Comparison of ENCODE assay signal across 24 cellular contexts in the genomic region with DNA sequence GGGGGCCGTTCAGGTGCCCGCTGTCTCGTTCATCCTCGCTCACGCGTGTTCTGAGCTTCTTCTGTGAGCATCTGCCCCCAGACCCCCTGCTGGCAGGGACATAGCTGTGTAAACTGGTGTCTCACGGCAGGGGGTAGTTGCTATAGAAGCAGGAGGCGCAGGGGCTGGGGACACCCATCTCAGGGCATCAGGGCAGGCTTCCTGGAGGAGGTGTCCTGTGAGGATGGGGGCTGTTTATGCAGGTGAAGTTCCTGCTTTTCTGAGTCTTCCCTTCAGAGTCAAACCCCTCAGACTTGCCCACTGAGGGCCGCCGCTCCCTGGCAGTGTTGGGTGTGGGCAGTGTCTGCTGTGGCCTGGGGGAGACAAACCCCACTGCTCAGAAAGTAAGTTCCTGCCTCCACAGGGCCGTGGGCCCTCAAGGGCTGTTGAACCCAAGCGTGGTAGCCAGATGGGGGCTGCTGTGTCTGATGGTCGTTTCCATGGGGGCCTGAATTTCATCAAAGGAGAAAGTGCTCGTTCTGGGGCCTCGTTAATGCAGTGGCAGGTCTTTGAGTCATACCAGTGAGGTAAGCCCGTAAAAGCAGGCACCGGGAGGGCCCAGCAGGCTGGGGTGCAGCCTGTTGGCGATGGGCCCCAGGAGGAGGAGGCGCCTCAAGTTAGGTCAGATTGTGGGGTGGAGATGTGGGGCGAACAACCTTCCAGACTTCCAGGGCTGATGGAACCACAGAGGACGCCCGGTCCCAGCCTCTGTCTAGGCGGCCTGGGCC. TPM values are rescaled to one million over a fixed set of nuclear protein-coding genes. Genes with fewer than 3 reads are reported as not detected.
"Had no signal": no experiment of that assay in that cellular context is flagged by ENCODE, and none has a peak within 500 bp of the region (broad histone marks: within the 10 kb centered on the region; RNA-seq: fewer than 3 reads in every experiment).

No MANE protein-coding gene starts in this region.

- H3K27me3 Mint-ChIP-seq: activated naive CD4-positive, alpha-beta T cell treated with anti-CD3 and anti-CD28 coated beads, Interleukin-2, amount 50 U/mL, for 24 hours; central memory CD8-positive, alpha-beta T cell; naive thymus-derived CD8-positive, alpha-beta T cell; stimulated activated memory B cell treated with anti-CD40 and anti-IgM and Interleukin-4, amounts not matched to agents 10 μg/mL and 1 μg/mL and 100 μg/mL, for 72 hours had no signal

- H3K4me1 Mint-ChIP-seq: activated naive CD4-positive, alpha-beta T cell treated with anti-CD3 and anti-CD28 coated beads, Interleukin-2, amount 50 U/mL, for 24 hours; central memory CD8-positive, alpha-beta T cell; endodermal cell; naive thymus-derived CD8-positive, alpha-beta T cell; stimulated activated memory B cell treated with anti-CD40 and anti-IgM and Interleukin-4, amounts not matched to agents 10 μg/mL and 1 μg/mL and 100 μg/mL, for 72 hours had no signal

- H3K4me3 Mint-ChIP-seq: activated naive CD4-positive, alpha-beta T cell treated with anti-CD3 and anti-CD28 coated beads, Interleukin-2, amount 50 U/mL, for 24 hours; central memory CD8-positive, alpha-beta T cell; endodermal cell; naive thymus-derived CD8-positive, alpha-beta T cell; stimulated activated memory B cell treated with anti-CD40 and anti-IgM and Interleukin-4, amounts not matched to agents 10 μg/mL and 1 μg/mL and 100 μg/mL, for 72 hours had no signal

- H3K27ac Mint-ChIP-seq: activated naive CD4-positive, alpha-beta T cell treated with anti-CD3 and anti-CD28 coated beads, Interleukin-2, amount 50 U/mL, for 24 hours; endodermal cell; naive thymus-derived CD8-positive, alpha-beta T cell; stimulated activated memory B cell treated with anti-CD40 and anti-IgM and Interleukin-4, amounts not matched to agents 10 μg/mL and 1 μg/mL and 100 μg/mL, for 72 hours had no signal

- H3K4me3 ChIP-seq: ascending aorta, colonic mucosa, lower lobe of right lung, sigmoid colon, testis, upper lobe of left lung had no signal

- H2AFZ ChIP-seq: parathyroid adenoma had no signal

- H3K27ac ChIP-seq: ascending aorta, colonic mucosa, epithelial cell of prostate, lower lobe of right lung, parathyroid adenoma, sigmoid colon, testis, upper lobe of left lung, VCaP had no signal

- H3K36me3 ChIP-seq: ascending aorta, colonic mucosa, lower lobe of right lung, sigmoid colon had no signal

- ATAC-seq: lower lobe of right lung; naive thymus-derived CD8-positive, alpha-beta T cell; stimulated activated memory B cell treated with anti-CD40 and anti-IgM and Interleukin-4, amounts not matched to agents 10 μg/mL and 1 μg/mL and 100 μg/mL, for 72 hours had no signal

- H3K27me3 ChIP-seq: ascending aorta, colonic mucosa, sigmoid colon, testis, upper lobe of left lung had no signal

- H3K9me3 Mint-ChIP-seq: activated naive CD4-positive, alpha-beta T cell treated with anti-CD3 and anti-CD28 coated beads, Interleukin-2, amount 50 U/mL, for 24 hours; central memory CD8-positive, alpha-beta T cell; endodermal cell; naive thymus-derived CD8-positive, alpha-beta T cell; stimulated activated memory B cell treated with anti-CD40 and anti-IgM and Interleukin-4, amounts not matched to agents 10 μg/mL and 1 μg/mL and 100 μg/mL, for 72 hours had no signal

- DNase-seq: activated CD4-positive, alpha-beta T cell treated with anti-CD3 and anti-CD28 coated beads for 1 hour; activated CD8-positive, alpha-beta memory T cell treated with anti-CD3 and anti-CD28 coated beads for 24 hours; activated CD8-positive, alpha-beta memory T cell treated with anti-CD3 and anti-CD28 coated beads, Interleukin-2, amount 50 U/mL, for 48 hours; activated effector memory CD4-positive, alpha-beta T cell treated with anti-CD3 and anti-CD28 coated beads, Interleukin-2, amount 50 U/mL, for 16 hours; activated T-cell treated with anti-CD3 and anti-CD28 coated beads, Interleukin-2, amount 50 U/mL, for 48 hours; colonic mucosa; endodermal cell; foreskin melanocyte; glutamatergic neuron; hypothalamus; islet precursor cell; lower lobe of right lung; naive thymus-derived CD8-positive, alpha-beta T cell; sigmoid colon; stimulated activated CD4-positive, alpha-beta T cell treated with anti-CD3 and anti-CD28 coated beads, Interleukin-4, amount 100 ng/mL, for 4 hours; testis; upper lobe of left lung had no signal

- H3K36me3 Mint-ChIP-seq: activated naive CD4-positive, alpha-beta T cell treated with anti-CD3 and anti-CD28 coated beads, Interleukin-2, amount 50 U/mL, for 24 hours; naive thymus-derived CD8-positive, alpha-beta T cell; stimulated activated memory B cell treated with anti-CD40 and anti-IgM and Interleukin-4, amounts not matched to agents 10 μg/mL and 1 μg/mL and 100 μg/mL, for 72 hours had no signal

- H3K4me1 ChIP-seq: ascending aorta, colonic mucosa, lower lobe of right lung, parathyroid adenoma, sigmoid colon, upper lobe of left lung had no signal

- H3K79me2 ChIP-seq: parathyroid adenoma had no signal

RNA-seq across cellular contexts. Expression of a gene that starts 23.4 kb away (rescaled TPM):
- polyA plus RNA-seq: naive thymus-derived CD8-positive, alpha-beta T cell had no signal
